Comparison of ENCODE assay signal across 8 cellular contexts in genomic region chr10:62046522-62047239, GRCh38.
DNase-seq lines count a peak whose midpoint lies in the region; ATAC-seq and TF ChIP-seq lines count a peak whose summit lies in the region.

No MANE protein-coding gene starts in this region.

- no peak overlapping the region for H3K4me3 ChIP-seq in CD8-positive, alpha-beta T cell (ENCODE audit: low read depth, low read length)
- H3K4me3 ChIP-seq in skin epidermis, result no peak overlapping the region

- peak overlapping the region; percentile 35 for H3K4me3 Mint-ChIP-seq in CD8-positive, alpha-beta T cell
- H3K4me3 Mint-ChIP-seq in T-helper 2 cell treated with Interferon-gamma antibody and Interleukin-4, amounts not matched to agents 5 μg/mL and 100 μg/mL, for 36 hours, result peak overlapping the region; percentile 92

- H3K27me3 Mint-ChIP-seq in CD8-positive, alpha-beta T cell (ENCODE audit: low read depth), result no peaks in the 10 kb centered on the region
- no peaks in the 10 kb centered on the region for H3K27me3 Mint-ChIP-seq in T-helper 2 cell treated with Interferon-gamma antibody and Interleukin-4, amounts not matched to agents 5 μg/mL and 100 μg/mL, for 36 hours (ENCODE audit: low read depth)

- H3K4me1 ChIP-seq in CD8-positive, alpha-beta T cell (ENCODE audit: insufficient read depth, low read length), result peaks cover 47% of the 10 kb centered on the region

- intact Hi-C loops in CD8-positive, alpha-beta T cell (cut with DNase I, micrococcal nuclease), result loop anchor here in 1 of 2 experiments (10.0 kb wide), 1 partner anchor 1108 kb away; no protein-coding TSS in a partner anchor

- no peak overlapping the region for H3K27ac ChIP-seq in CD8-positive, alpha-beta T cell (ENCODE audit: low read depth, low read length)
- peak overlapping the region in 20 of 21 experiments; percentile 82 to 98 (median 93) for H3K27ac ChIP-seq in skin epidermis

- H3K9me3 Mint-ChIP-seq in CD8-positive, alpha-beta T cell, result no peaks in the 10 kb centered on the region
- no peaks in the 10 kb centered on the region for H3K9me3 Mint-ChIP-seq in T-helper 2 cell treated with Interferon-gamma antibody and Interleukin-4, amounts not matched to agents 5 μg/mL and 100 μg/mL, for 36 hours

- no peaks in the 10 kb centered on the region for H3K27me3 ChIP-seq in CD8-positive, alpha-beta T cell (ENCODE audit: insufficient read depth, low read length)

- POLR2A ChIA-PET in CD8-positive, alpha-beta T cell (lab: Charles Lee), result interaction anchor here (0.7 kb wide), 1 partner anchor 147 kb away, joined by 3 read pairs; no protein-coding TSS in a partner anchor

- peaks cover 15% of the 10 kb centered on the region for H3K36me3 Mint-ChIP-seq in CD8-positive, alpha-beta T cell
- peaks cover 37% of the 10 kb centered on the region for H3K36me3 Mint-ChIP-seq in T-helper 2 cell treated with Interferon-gamma antibody and Interleukin-4, amounts not matched to agents 5 μg/mL and 100 μg/mL, for 36 hours (ENCODE audit: low read depth)

- peak overlapping the region; percentile 86 for H3K27ac Mint-ChIP-seq in CD8-positive, alpha-beta T cell
- H3K27ac Mint-ChIP-seq in T-helper 2 cell treated with Interferon-gamma antibody and Interleukin-4, amounts not matched to agents 5 μg/mL and 100 μg/mL, for 36 hours, result peak overlapping the region; percentile 97

- no peak for DNase-seq in CD8-positive, alpha-beta T cell
- DNase-seq in T-helper 2 cell treated with Interferon-gamma antibody and Interleukin-4, amounts not matched to agents 5 μg/mL and 100 μg/mL, for 36 hours (ENCODE audit: low spot score), result no peak
- DNase-seq in fibroblast of gingiva (ENCODE audit: low read depth), result peak; percentile 76
- DNase-seq in effector CD4-positive, alpha-beta T cell, result no peak
- no peak for DNase-seq in NCI-H2107 (lab: John Stamatoyannopoulos, UW)

- no peak for TF ChIP-seq CTCF in CD8-positive, alpha-beta T cell (IDR thresholded peaks at IDR 0.05)

- peak; percentile 15 for ATAC-seq in CD8-positive, alpha-beta T cell
- ATAC-seq in GM19043 (IDR thresholded peaks at IDR 0.05; ENCODE audit: low read depth, unreplicated experiment) (peak; percentile 53), HG03175 (IDR thresholded peaks at IDR 0.05; ENCODE audit: unreplicated experiment) (peak; percentile 60)

- peaks cover 84% of the 10 kb centered on the region for H3K4me1 Mint-ChIP-seq in CD8-positive, alpha-beta T cell (ENCODE audit: low read depth)
- peaks cover 93% of the 10 kb centered on the region for H3K4me1 Mint-ChIP-seq in T-helper 2 cell treated with Interferon-gamma antibody and Interleukin-4, amounts not matched to agents 5 μg/mL and 100 μg/mL, for 36 hours (ENCODE audit: low read depth)

- H3K9me3 ChIP-seq in CD8-positive, alpha-beta T cell (ENCODE audit: low read length), result no peaks in the 10 kb centered on the region

- CTCF ChIA-PET in CD8-positive, alpha-beta T cell (lab: Charles Lee), result interaction anchor here (0.5 to 1.5 kb wide), 4 partner anchors 8 to 393 kb away, joined by 3 to 6 read pairs (median 3); no protein-coding TSS in a partner anchor

- no peaks in the 10 kb centered on the region for H3K36me3 ChIP-seq in CD8-positive, alpha-beta T cell (ENCODE audit: insufficient read depth, low read length)
